23 cellular contexts compared by ENCODE assay signal in the genomic region with DNA sequence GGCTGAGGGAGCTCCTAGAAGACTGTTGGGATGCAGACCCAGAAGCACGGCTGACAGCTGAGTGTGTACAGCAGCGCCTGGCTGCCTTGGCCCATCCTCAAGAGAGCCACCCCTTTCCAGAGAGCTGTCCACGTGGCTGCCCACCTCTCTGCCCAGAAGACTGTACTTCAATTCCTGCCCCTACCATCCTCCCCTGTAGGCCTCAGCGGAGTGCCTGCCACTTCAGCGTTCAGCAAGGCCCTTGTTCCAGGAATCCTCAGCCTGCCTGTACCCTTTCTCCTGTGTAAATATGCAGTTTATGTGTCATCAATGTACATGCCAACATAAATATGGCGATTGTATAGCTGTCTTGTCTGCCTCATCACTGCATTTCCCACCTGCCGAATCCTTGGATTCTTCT. TPM values are rescaled to one million over a fixed set of nuclear protein-coding genes. Genes with fewer than 3 reads are reported as not detected.
"Had no signal": no experiment of that assay in that cellular context is flagged by ENCODE, and none has a peak within 500 bp of the region (broad histone marks: within the 10 kb centered on the region; RNA-seq: fewer than 3 reads in every experiment).

No MANE protein-coding gene starts in this region.

- H3K27me3 Mint-ChIP-seq: activated B cell treated with CpG ODN at 0.5 μM for 24 hours; effector memory CD8-positive, alpha-beta T cell; type B pancreatic cell had no signal

- H3K4me3 ChIP-seq: gastrocnemius medialis, heart right ventricle, lung, ovary had no signal

- DNase-seq: activated B cell treated with CpG ODN at 0.5 μM for 24 hours; activated CD4-positive, alpha-beta T cell treated with anti-CD3 and anti-CD28 coated beads for 48 hours; activated CD8-positive, alpha-beta memory T cell treated with anti-CD3 and anti-CD28 coated beads, Interleukin-2, amount 50 U/mL, for 4 hours; activated CD8-positive, alpha-beta T cell treated with anti-CD3 and anti-CD28 coated beads, Interleukin-2, amount 10 ng/mL, durations not matched to agents 7 days and 5 days; activated naive CD8-positive, alpha-beta T cell treated with anti-CD3 and anti-CD28 coated beads, Interleukin-2, amount 10 ng/mL, durations not matched to agents 7 days and 5 days; activated T-cell treated with anti-CD3 and anti-CD28 coated beads, Interleukin-2, amount 50 U/mL, for 48 hours; brain microvascular endothelial cell; dermis blood vessel endothelial cell; effector memory CD8-positive, alpha-beta T cell; gastrocnemius medialis; heart right ventricle; midbrain; stimulated activated CD4-positive, alpha-beta T cell treated with anti-CD3 and anti-CD28 coated beads, Interleukin-4, amount 100 ng/mL, for 4 hours; stimulated activated CD8-positive, alpha-beta memory T cell treated with anti-CD3 and anti-CD28 coated beads, Interleukin-4, amount 100 ng/mL, for 48 hours; stimulated activated naive CD8-positive, alpha-beta T cell treated with anti-CD3 and anti-CD28 coated beads, Interleukin-15, Interleukin-2, amounts not matched to agents 100 U/mL and 50 U/mL, for 24 hours had no signal

- H3K4me3 Mint-ChIP-seq: activated B cell treated with CpG ODN at 0.5 μM for 24 hours; activated CD8-positive, alpha-beta T cell treated with anti-CD3 and anti-CD28 coated beads, Interleukin-2, amount 10 ng/mL, durations not matched to agents 7 days and 5 days; activated naive CD8-positive, alpha-beta T cell treated with anti-CD3 and anti-CD28 coated beads, Interleukin-2, amount 10 ng/mL, durations not matched to agents 7 days and 5 days; effector memory CD8-positive, alpha-beta T cell; T-helper 2 cell treated with Interferon-gamma antibody and Interleukin-4, amounts not matched to agents 5 μg/mL and 100 μg/mL, for 36 hours; type B pancreatic cell had no signal

- H3K4me1 Mint-ChIP-seq: activated B cell treated with CpG ODN at 0.5 μM for 24 hours; activated naive CD8-positive, alpha-beta T cell treated with anti-CD3 and anti-CD28 coated beads, Interleukin-2, amount 10 ng/mL, durations not matched to agents 7 days and 5 days had no signal

- H3K9me3 Mint-ChIP-seq: activated B cell treated with CpG ODN at 0.5 μM for 24 hours; activated naive CD8-positive, alpha-beta T cell treated with anti-CD3 and anti-CD28 coated beads, Interleukin-2, amount 10 ng/mL, durations not matched to agents 7 days and 5 days; effector memory CD8-positive, alpha-beta T cell; T-helper 2 cell treated with Interferon-gamma antibody and Interleukin-4, amounts not matched to agents 5 μg/mL and 100 μg/mL, for 36 hours; type B pancreatic cell had no signal

- H3K27ac Mint-ChIP-seq: activated B cell treated with CpG ODN at 0.5 μM for 24 hours; activated CD8-positive, alpha-beta T cell treated with anti-CD3 and anti-CD28 coated beads, Interleukin-2, amount 10 ng/mL, durations not matched to agents 7 days and 5 days; activated naive CD8-positive, alpha-beta T cell treated with anti-CD3 and anti-CD28 coated beads, Interleukin-2, amount 10 ng/mL, durations not matched to agents 7 days and 5 days; effector memory CD8-positive, alpha-beta T cell; T-helper 2 cell treated with Interferon-gamma antibody and Interleukin-4, amounts not matched to agents 5 μg/mL and 100 μg/mL, for 36 hours; type B pancreatic cell had no signal

- ATAC-seq: activated CD8-positive, alpha-beta T cell treated with anti-CD3 and anti-CD28 coated beads, Interleukin-2, amount 10 ng/mL, durations not matched to agents 7 days and 5 days; effector memory CD8-positive, alpha-beta T cell; gastrocnemius medialis; heart right ventricle; stimulated activated naive CD8-positive, alpha-beta T cell treated with anti-CD3 and anti-CD28 coated beads, Interleukin-15, Interleukin-2, amounts not matched to agents 100 U/mL and 50 U/mL, for 24 hours had no signal

- H3K36me3 Mint-ChIP-seq: activated naive CD8-positive, alpha-beta T cell treated with anti-CD3 and anti-CD28 coated beads, Interleukin-2, amount 10 ng/mL, durations not matched to agents 7 days and 5 days; type B pancreatic cell had no signal

- H3K27ac ChIP-seq: brain microvascular endothelial cell, epithelial cell of prostate, gastrocnemius medialis, heart right ventricle, ovary had no signal

RNA-seq across cellular contexts. Expression of a gene that starts 7.5 kb away (rescaled TPM):
- total RNA-seq: activated B cell treated with CpG ODN at 0.5 μM for 24 hours; activated CD8-positive, alpha-beta T cell treated with anti-CD3 and anti-CD28 coated beads, Interleukin-2, amount 10 ng/mL, durations not matched to agents 7 days and 5 days; activated naive CD8-positive, alpha-beta T cell treated with anti-CD3 and anti-CD28 coated beads, Interleukin-2, amount 10 ng/mL, durations not matched to agents 7 days and 5 days; chondrocyte; dermis blood vessel endothelial cell; myocyte; renal cortical epithelial cell had no signal
